Comparison of ENCODE assay signal across 1 cellular context in genomic region chr15:71790081-71790480, GRCh38.
TF ChIP-seq lines count a peak whose summit lies in the region.

No MANE protein-coding gene starts in this region.

TF ChIP-seq in IMR-90, 13 proteins besides CTCF, POLR2A, EP300 and RAD21:
- no peak for TF ChIP-seq FOS (IDR thresholded peaks at IDR 0.05; ENCODE audit: low read depth, low read length)
- no peak for TF ChIP-seq MAZ (IDR thresholded peaks at IDR 0.05; ENCODE audit: borderline replicate concordance, low read depth, low read length)
- no peak for TF ChIP-seq RCOR1 (IDR thresholded peaks at IDR 0.05; ENCODE audit: insufficient replicate concordance, low read length)
- no peak for TF ChIP-seq ELK1 (IDR thresholded peaks at IDR 0.05; ENCODE audit: borderline replicate concordance, low read depth, low read length)
- TF ChIP-seq SMC3 (IDR thresholded peaks at IDR 0.05; ENCODE audit: low read depth, low read length), result no peak
- no peak for TF ChIP-seq BHLHE40 (IDR thresholded peaks at IDR 0.05; ENCODE audit: low read depth, low read length)
- no peak for TF ChIP-seq MXI1 (IDR thresholded peaks at IDR 0.05; ENCODE audit: borderline replicate concordance, low read depth, low read length)
- no peak for TF ChIP-seq CHD1 (IDR thresholded peaks at IDR 0.05; ENCODE audit: low read depth, low read length)
- no peak for TF ChIP-seq RFX5 (IDR thresholded peaks at IDR 0.05; ENCODE audit: low read depth, low read length)
- no peak for TF ChIP-seq CEBPB (IDR thresholded peaks at IDR 0.05; ENCODE audit: low read depth, low read length)
- no peak for TF ChIP-seq NFE2L2 (IDR thresholded peaks at IDR 0.05; ENCODE audit: low read depth, low read length)
- TF ChIP-seq, protein P1, sequence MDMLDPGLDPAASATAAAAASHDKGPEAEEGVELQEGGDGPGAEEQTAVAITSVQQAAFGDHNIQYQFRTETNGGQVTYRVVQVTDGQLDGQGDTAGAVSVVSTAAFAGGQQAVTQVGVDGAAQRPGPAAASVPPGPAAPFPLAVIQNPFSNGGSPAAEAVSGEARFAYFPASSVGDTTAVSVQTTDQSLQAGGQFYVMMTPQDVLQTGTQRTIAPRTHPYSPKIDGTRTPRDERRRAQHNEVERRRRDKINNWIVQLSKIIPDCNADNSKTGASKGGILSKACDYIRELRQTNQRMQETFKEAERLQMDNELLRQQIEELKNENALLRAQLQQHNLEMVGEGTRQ (IDR thresholded peaks at IDR 0.05; ENCODE audit: low read depth, low read length), result no peak
- TF ChIP-seq MAFK (IDR thresholded peaks at IDR 0.05; ENCODE audit: low read depth, low read length), result no peak
